Comparison of ENCODE assay signal across 1 cellular context in genomic region chr14:103897075-103897947, GRCh38.
TF ChIP-seq lines count a peak whose summit lies in the region.

No MANE protein-coding gene starts in this region.

TF ChIP-seq in GM23338, 12 proteins besides CTCF, POLR2A, EP300 and RAD21 (continued from another document):
- TF ChIP-seq ZNF462 (CRISPR knock-in tag; IDR thresholded peaks at IDR 0.05) (no peak), EZH2phosphoT487 (IDR thresholded peaks at IDR 0.05; ENCODE audit: unreplicated experiment) (no peak), JUNB (IDR thresholded peaks at IDR 0.05; ENCODE audit: unreplicated experiment) (no peak), CREB1 (CRISPR knock-in tag; IDR thresholded peaks at IDR 0.05; ENCODE audit: low read depth) (no peak), ETS1 (IDR thresholded peaks at IDR 0.05) (no peak)
